Comparison of ENCODE assay signal across 18 cellular contexts in genomic region chr10:69484736-69485135, GRCh38.
"Had no signal": no experiment of that assay in that cellular context is flagged by ENCODE, and none has a peak within 500 bp of the region (broad histone marks: within the 10 kb centered on the region; RNA-seq: fewer than 3 reads in every experiment).

No MANE protein-coding gene starts in this region.

- H3K9me3 ChIP-seq: psoas muscle, right lobe of liver, SK-N-SH had no signal

- H3K9ac ChIP-seq: SK-N-SH had no signal

- H3K4me3 ChIP-seq: ascending aorta, breast epithelium, psoas muscle, right lobe of liver had no signal

- H3K27me3 Mint-ChIP-seq: activated naive CD8-positive, alpha-beta T cell treated with anti-CD3 and anti-CD28 coated beads, Interleukin-2, amount 50 U/mL, for 24 hours; T-cell had no signal

- H3K4me2 ChIP-seq: SK-N-SH had no signal

- H3K36me3 ChIP-seq: ascending aorta, breast epithelium, right lobe of liver had no signal

- H3K4me3 Mint-ChIP-seq: activated naive CD4-positive, alpha-beta T cell treated with anti-CD3 and anti-CD28 coated beads for 36 hours; activated naive CD8-positive, alpha-beta T cell treated with anti-CD3 and anti-CD28 coated beads, Interleukin-2, amount 50 U/mL, for 24 hours; activated T-helper 1 cell treated with anti-CD3 and anti-CD28 coated beads, Interleukin-12 subunit alpha, Interleukin-12 subunit beta, Interleukin-2, Interleukin-4 antibody, amounts not matched to agents 30 ng/mL and 10 ng/mL and 1 ng/mL, durations not matched to agents 14 hours and 24 hours and 36 hours; nephron progenitor cell; T-cell had no signal

- DNase-seq: activated CD4-positive, alpha-beta T cell treated with anti-CD3 and anti-CD28 coated beads, Interleukin-2, amount 50 U/mL, for 1 hour; activated naive CD4-positive, alpha-beta T cell treated with anti-CD3 and anti-CD28 coated beads for 36 hours; activated naive CD8-positive, alpha-beta T cell treated with anti-CD3 and anti-CD28 coated beads, Interleukin-2, amount 50 U/mL, for 24 hours; kidney glomerular epithelial cell; mesendoderm; nephron progenitor cell; right lobe of liver; SK-N-SH; stimulated activated CD4-positive, alpha-beta T cell treated with anti-CD3 and anti-CD28 coated beads, Interleukin-12 subunit alpha, Interleukin-12 subunit beta, amount 100 ng/mL, for 4 hours; stimulated activated CD4-positive, alpha-beta T cell treated with anti-CD3 and anti-CD28 coated beads, Interleukin-2, amount 100 ng/mL, for 24 hours; T-cell; T1000 had no signal

- ATAC-seq: activated CD4-positive, CD25-positive, alpha-beta regulatory T cell treated with anti-CD3 and anti-CD28 coated beads, Interleukin-2, amount 50 U/mL, for 24 hours; activated naive CD8-positive, alpha-beta T cell treated with anti-CD3 and anti-CD28 coated beads, Interleukin-2, amount 50 U/mL, for 24 hours; esophagus mucosa; psoas muscle; right lobe of liver; T-cell had no signal

- H3K27ac ChIP-seq: ascending aorta, breast epithelium, psoas muscle, right lobe of liver had no signal

- H3K27me3 ChIP-seq: ascending aorta, breast epithelium, right lobe of liver had no signal

- H3K27ac Mint-ChIP-seq: activated naive CD4-positive, alpha-beta T cell treated with anti-CD3 and anti-CD28 coated beads for 36 hours; activated naive CD8-positive, alpha-beta T cell treated with anti-CD3 and anti-CD28 coated beads, Interleukin-2, amount 50 U/mL, for 24 hours; activated T-helper 1 cell treated with anti-CD3 and anti-CD28 coated beads, Interleukin-12 subunit alpha, Interleukin-12 subunit beta, Interleukin-2, Interleukin-4 antibody, amounts not matched to agents 30 ng/mL and 10 ng/mL and 1 ng/mL, durations not matched to agents 14 hours and 24 hours and 36 hours; nephron progenitor cell; T-cell had no signal

- H3K4me1 ChIP-seq: breast epithelium, right lobe of liver had no signal

- H3K4me1 Mint-ChIP-seq: activated naive CD8-positive, alpha-beta T cell treated with anti-CD3 and anti-CD28 coated beads, Interleukin-2, amount 50 U/mL, for 24 hours had no signal
